Comparison of ENCODE assay signal across 11 cellular contexts in the genomic region with DNA sequence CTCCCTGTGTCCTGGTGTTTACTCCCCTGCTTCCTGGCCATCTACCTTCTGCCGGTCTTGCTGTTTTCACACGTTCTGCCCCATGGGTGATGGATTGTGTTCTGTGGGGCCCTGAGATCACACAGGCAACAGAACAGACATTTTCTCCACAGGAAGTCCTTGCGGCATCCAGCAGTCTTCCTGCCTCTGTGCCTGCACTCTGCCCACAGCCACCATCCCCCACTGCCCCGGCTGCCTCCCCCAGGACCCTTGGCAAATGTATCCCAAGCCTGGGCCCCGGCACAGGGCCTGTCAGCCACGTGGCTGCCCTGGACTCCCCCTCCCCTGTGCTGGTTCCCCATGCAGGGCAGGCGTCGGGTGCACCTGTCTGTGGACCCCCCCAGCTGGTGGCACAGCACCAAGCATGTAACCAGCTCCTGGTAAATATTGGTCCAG.
DNase-seq lines count a peak whose midpoint lies in the region; ATAC-seq, FAIRE-seq and TF ChIP-seq lines count a peak whose summit lies in the region.
"Had no signal": no experiment of that assay in that cellular context is flagged by ENCODE, and none has a peak within 500 bp of the region (broad histone marks: within the 10 kb centered on the region; RNA-seq: fewer than 3 reads in every experiment).

No MANE protein-coding gene starts in this region.

- DNase-seq in DMS53 (lab: John Stamatoyannopoulos, UW), result peak; percentile 51
- DNase-seq in DMS53 treated with DMSO at 0.1 percent for 48 hours (lab: John Stamatoyannopoulos, UW; ENCODE audit: unreplicated experiment), result no peak
- DNase-seq in NT2/D1 (ENCODE audit: low read depth, low spot score), result peak; percentile 47
- peak; percentile 51 for DNase-seq in glutamatergic neuron
- peak in 2 of 6 donors; percentile 23 to 69 for DNase-seq in pancreas
- DNase-seq in HCEC 1CT, result no peak
- DNase-seq: 8988T, amniotic stem cell, MG63 had no signal

- H3K36me3 ChIP-seq in NT2/D1 (ENCODE audit: insufficient read depth, insufficient read length, low read length) (no peaks in the 10 kb centered on the region), pancreas (no peaks in the 10 kb centered on the region)
- H3K36me3 ChIP-seq: MG63 had no signal

- H3K27me3 Mint-ChIP-seq in glutamatergic neuron (ENCODE audit: unreplicated experiment), result peaks cover 10% of the 10 kb centered on the region

- peaks cover 15% of the 10 kb centered on the region for H3K4me1 Mint-ChIP-seq in glutamatergic neuron (ENCODE audit: low read depth, unreplicated experiment)

- H3K27ac Mint-ChIP-seq in glutamatergic neuron (ENCODE audit: unreplicated experiment), result peak overlapping the region; percentile 75

- no peaks in the 10 kb centered on the region for H3K27me3 ChIP-seq in NT2/D1 (ENCODE audit: insufficient read depth, insufficient read length)
- no peaks in the 10 kb centered on the region for H3K27me3 ChIP-seq in pancreas
- H3K27me3 ChIP-seq: MG63 had no signal

- no peak overlapping the region for H3K9ac ChIP-seq in NT2/D1 (ENCODE audit: insufficient read length, low read depth)

- H3K9me3 ChIP-seq in NT2/D1 (ENCODE audit: insufficient read depth, low read length) (no peaks in the 10 kb centered on the region), pancreas (no peaks in the 10 kb centered on the region)
- H3K9me3 ChIP-seq: MG63 had no signal

- H3K4me3 ChIP-seq in NT2/D1 (ENCODE audit: insufficient read length, low read depth) (peak overlapping the region; percentile 26), pancreas (no peak overlapping the region)
- H3K4me3 ChIP-seq: MG63 had no signal

- 6 to 9% methylated on average over 8 of the region's 8 CpGs for WGBS in pancreas, 2 donors

- no peak for TF ChIP-seq CTCF in glutamatergic neuron (IDR thresholded peaks at IDR 0.05; ENCODE audit: partially characterized antibody, unreplicated experiment)
- TF ChIP-seq CTCF in pancreas (IDR thresholded peaks at IDR 0.05), result no peak

- peaks cover 18% of the 10 kb centered on the region for H3K36me3 Mint-ChIP-seq in glutamatergic neuron (ENCODE audit: unreplicated experiment)

- FAIRE-seq in pancreas (lab: Jason Lieb, UNC), result no peak

- intact Hi-C loops in pancreas (cut with DNase I), result no loop called here

- H3K4me1 ChIP-seq in NT2/D1 (ENCODE audit: insufficient read depth, insufficient read length) (peaks cover 8% of the 10 kb centered on the region), pancreas (no peaks in the 10 kb centered on the region)

- H3K4me3 Mint-ChIP-seq in glutamatergic neuron (ENCODE audit: unreplicated experiment), result no peak overlapping the region

- H3K27ac ChIP-seq in pancreas, result no peak overlapping the region

- ATAC-seq in pancreas, result peak in 3 of 4 donors; percentile 20 to 68 (median 32)
- ATAC-seq in HG02610 (IDR thresholded peaks at IDR 0.05; ENCODE audit: unreplicated experiment), result no peak
- ATAC-seq in GM18517 (IDR thresholded peaks at IDR 0.05; ENCODE audit: unreplicated experiment), result no peak

- peaks cover 8% of the 10 kb centered on the region for H3K9me3 Mint-ChIP-seq in glutamatergic neuron (ENCODE audit: unreplicated experiment)

Comparison
In these comparisons a context has a peak if more than half of its experiments do, and no peak if none do; other contexts are left out.
1. DNase-seq: peak in DMS53 (single experiment), NT2/D1 (single experiment) and glutamatergic neuron (single experiment); none in DMS53 treated with DMSO at 0.1 percent for 48 hours (single experiment) and HCEC 1CT (single experiment).
2. ATAC-seq: peak in pancreas (3 of 4); none in HG02610 (single experiment) and GM18517 (single experiment).